In the genomic region with DNA sequence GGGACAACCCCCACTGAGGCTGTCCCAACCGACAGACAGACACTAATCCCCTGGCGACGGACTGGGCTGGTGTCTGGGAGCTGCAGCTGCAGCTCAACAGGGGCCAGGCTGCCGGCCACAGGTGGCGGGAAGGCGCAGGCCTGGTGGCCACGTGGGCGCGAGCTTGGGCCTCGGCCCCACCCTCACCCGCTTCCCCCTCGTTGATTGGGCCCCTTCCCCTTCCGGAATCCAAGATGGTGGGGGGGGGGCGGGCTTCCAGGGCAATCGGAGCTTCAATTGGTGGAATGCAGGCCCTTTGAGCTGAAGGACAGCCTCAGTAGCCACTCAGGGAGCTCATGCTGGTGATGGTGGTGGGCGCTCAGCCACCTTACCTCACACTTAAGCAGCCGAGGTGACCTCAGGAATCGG, we compare ENCODE assay signal across 22 cellular contexts. TPM values are rescaled to one million over a fixed set of nuclear protein-coding genes. Genes with fewer than 3 reads are reported as not detected.
"Had no signal": no experiment of that assay in that cellular context is flagged by ENCODE, and none has a peak within 500 bp of the region (broad histone marks: within the 10 kb centered on the region; RNA-seq: fewer than 3 reads in every experiment).

No MANE protein-coding gene starts in this region.

- H3K4me1 ChIP-seq: upper lobe of right lung had no signal

- H3K4me3 Mint-ChIP-seq: activated CD4-positive, alpha-beta T cell treated with anti-CD3 and anti-CD28 coated beads, Interleukin-2, amount 10 ng/mL, durations not matched to agents 24 days and 14 days; activated naive CD8-positive, alpha-beta T cell; activated T-cell treated with anti-CD3 and anti-CD28 coated beads, Interleukin-2, amount 50 U/mL, for 72 hours; natural killer cell treated with Interleukin-12 subunit alpha and Interleukin-12 subunit beta and Interleukin-15 and Interleukin-18, amount 100 ng/mL, for 72 hours; T-helper 2 cell treated with Interferon-gamma antibody and Interleukin-4, amounts not matched to agents 5 μg/mL and 100 μg/mL, for 36 hours had no signal

- H3K27ac ChIP-seq: dorsolateral prefrontal cortex, upper lobe of right lung had no signal

- H3K36me3 ChIP-seq: upper lobe of right lung had no signal

- ATAC-seq: activated T-cell treated with anti-CD3 and anti-CD28 coated beads, Interleukin-2, amount 50 U/mL, for 72 hours; natural killer cell treated with Interleukin-12 subunit alpha and Interleukin-12 subunit beta and Interleukin-15 and Interleukin-18, amount 100 ng/mL, for 72 hours; right cardiac atrium; stimulated activated naive CD8-positive, alpha-beta T cell treated with anti-CD3 and anti-CD28 coated beads, Interleukin-15, Interleukin-2, amounts not matched to agents 100 U/mL and 50 U/mL, for 24 hours; upper lobe of right lung had no signal

- H3K4me1 Mint-ChIP-seq: activated CD4-positive, alpha-beta T cell treated with anti-CD3 and anti-CD28 coated beads, Interleukin-2, amount 10 ng/mL, durations not matched to agents 24 days and 14 days had no signal

- H3K4me3 ChIP-seq: dorsolateral prefrontal cortex, smooth muscle cell, upper lobe of right lung had no signal

- H3K9me3 Mint-ChIP-seq: T-helper 2 cell treated with Interferon-gamma antibody and Interleukin-4, amounts not matched to agents 5 μg/mL and 100 μg/mL, for 36 hours had no signal

- DNase-seq: activated CD4-positive, alpha-beta T cell treated with anti-CD3 and anti-CD28 coated beads, Interleukin-2, amount 10 ng/mL, durations not matched to agents 24 days and 14 days; activated CD4-positive, CD25-positive, alpha-beta regulatory T cell; activated CD8-positive, alpha-beta memory T cell treated with anti-CD3 and anti-CD28 coated beads, Interleukin-2, amount 50 U/mL, for 48 hours; activated gamma-delta T cell treated with Interleukin-2 at 50 U/mL for 16 hours; activated T-cell treated with anti-CD3 and anti-CD28 coated beads, Interleukin-2, amount 50 U/mL, for 72 hours; amniotic stem cell; dorsolateral prefrontal cortex; hippocampal formation; mesendoderm; nucleus accumbens; right cardiac atrium; stimulated activated naive CD8-positive, alpha-beta T cell treated with anti-CD3 and anti-CD28 coated beads, Interleukin-15, Interleukin-2, amounts not matched to agents 100 U/mL and 50 U/mL, for 24 hours; upper lobe of right lung had no signal

- H3K27ac Mint-ChIP-seq: activated CD4-positive, alpha-beta T cell treated with anti-CD3 and anti-CD28 coated beads, Interleukin-2, amount 10 ng/mL, durations not matched to agents 24 days and 14 days; activated naive CD8-positive, alpha-beta T cell; activated T-cell treated with anti-CD3 and anti-CD28 coated beads, Interleukin-2, amount 50 U/mL, for 72 hours; natural killer cell treated with Interleukin-12 subunit alpha and Interleukin-12 subunit beta and Interleukin-15 and Interleukin-18, amount 100 ng/mL, for 72 hours; progenitor cell of endocrine pancreas; T-helper 2 cell treated with Interferon-gamma antibody and Interleukin-4, amounts not matched to agents 5 μg/mL and 100 μg/mL, for 36 hours had no signal

- H3K4me2 ChIP-seq: smooth muscle cell had no signal

- H3K9me3 ChIP-seq: upper lobe of right lung had no signal

RNA-seq across cellular contexts. Expression of gene TBX4, which starts 8.7 kb away (rescaled TPM):
- total RNA-seq: activated CD4-positive, alpha-beta T cell treated with anti-CD3 and anti-CD28 coated beads, Interleukin-2, amount 10 ng/mL, durations not matched to agents 24 days and 14 days; activated T-cell treated with anti-CD3 and anti-CD28 coated beads, Interleukin-2, amount 50 U/mL, for 72 hours; esophagus mucosa; fibroblast of villous mesenchyme; glomerular endothelial cell; natural killer cell treated with Interleukin-12 subunit alpha and Interleukin-12 subunit beta and Interleukin-15 and Interleukin-18, amount 100 ng/mL, for 72 hours; progenitor cell of endocrine pancreas; right cardiac atrium; temporal lobe had no signal

RNA-seq across cellular contexts. Expression of gene TBX2, which starts 43.8 kb away (rescaled TPM):
- total RNA-seq: activated CD4-positive, alpha-beta T cell treated with anti-CD3 and anti-CD28 coated beads, Interleukin-2, amount 10 ng/mL, durations not matched to agents 24 days and 14 days had no signal
